Comparison of ENCODE assay signal across 21 cellular contexts in genomic region chr2:168312036-168312822, GRCh38.
A peak's percentile ranks its signal among the peaks of the same experiment; 100 is the strongest.
DNase-seq lines count a peak whose midpoint lies in the region; ATAC-seq and TF ChIP-seq lines count a peak whose summit lies in the region.
"Had no signal": no experiment of that assay in that cellular context is flagged by ENCODE, and none has a peak within 500 bp of the region (broad histone marks: within the 10 kb centered on the region; RNA-seq: fewer than 3 reads in every experiment).

No MANE protein-coding gene starts in this region.

- H3K4me1 Mint-ChIP-seq in Calu3 (ENCODE audit: low read depth, unreplicated experiment): no peaks in the 10 kb centered on the region
- H3K4me1 Mint-ChIP-seq: CD4-positive, CD25-positive, alpha-beta regulatory T cell had no signal

- H3K4me3 ChIP-seq in left ventricle myocardium inferior (no peak overlapping the region), muscle layer of colon (ENCODE audit: low read depth in 1 of 2, low read length in 2 of 2) (no peak overlapping the region), transverse colon (no peak overlapping the region)
- H3K4me3 ChIP-seq: thyroid gland had no signal

- DNase-seq in left ventricle myocardium superior (no peak), left ventricle myocardium inferior (no peak), brain pericyte (ENCODE audit: low read depth, low spot score) (peak; percentile 82), transverse colon (no peak), Calu3 (no peak)
- DNase-seq in effector CD8-positive, alpha-beta T cell (lab: John Stamatoyannopoulos, UW): no peak
- DNase-seq: activated CD4-positive, CD25-positive, alpha-beta regulatory T cell treated with anti-CD3 and anti-CD28 coated beads, Interleukin-2, amount 50 U/mL, for 72 hours; activated CD8-positive, alpha-beta T cell treated with anti-CD3 and anti-CD28 coated beads, Interleukin-2, amount 10 ng/mL, durations not matched to agents 7 days and 5 days; activated gamma-delta T cell; CD4-positive, CD25-positive, alpha-beta regulatory T cell; hippocampal formation; NCI-H1048; stimulated activated CD4-positive, alpha-beta T cell treated with anti-CD3 and anti-CD28 coated beads, Interleukin-4, amount 100 ng/mL, for 24 hours; stimulated activated naive CD4-positive, alpha-beta T cell treated with Interleukin-2 at 50 U/mL for 16 hours; SW 1271 had no signal

- intact Hi-C loops in left ventricle myocardium superior (cut with micrococcal nuclease): no loop called here
- intact Hi-C loops in left ventricle myocardium inferior (cut with micrococcal nuclease): no loop called here
- intact Hi-C loops in transverse colon (cut with DNase I; ENCODE audit: low total_unique reads): no loop called here
- intact Hi-C loops in Calu3 (cut with micrococcal nuclease; ENCODE audit: unreplicated experiment): no loop called here

- CTCF ChIA-PET in Calu3 (lab: Charles Lee): no interaction called here

- no TSS peak for BruUV-seq in Calu3 (replicated peaks; lab: Mats Ljungman, UMichigan)

- H3K36me3 ChIP-seq in left ventricle myocardium inferior (no peaks in the 10 kb centered on the region), muscle layer of colon (ENCODE audit: insufficient read depth, low read length) (no peaks in the 10 kb centered on the region), transverse colon (no peaks in the 10 kb centered on the region)
- H3K36me3 ChIP-seq: neutrophil, thyroid gland had no signal

- ATAC-seq in left ventricle myocardium superior (peak; percentile 36), HG03442 (IDR thresholded peaks at IDR 0.05; ENCODE audit: unreplicated experiment) (no peak)
- ATAC-seq: activated CD8-positive, alpha-beta T cell treated with anti-CD3 and anti-CD28 coated beads, Interleukin-2, amount 10 ng/mL, durations not matched to agents 7 days and 5 days; HCT116; Right ventricle myocardium inferior had no signal

- H3K36me3 Mint-ChIP-seq in Calu3 (ENCODE audit: insufficient read depth, unreplicated experiment): no peaks in the 10 kb centered on the region
- H3K36me3 Mint-ChIP-seq: CD4-positive, CD25-positive, alpha-beta regulatory T cell had no signal

- no peak for TF ChIP-seq EP300 in transverse colon (IDR thresholded peaks at IDR 0.05; ENCODE audit: low read depth)

- in situ Hi-C loops in transverse colon (cut with MboI; ENCODE audit: low pct_ligation_motif_present in 1 of 4, low pct_unique_long_range_greater_than_20kb in 1 of 4, low sequenced_read_pairs in 3 of 4): no loop called here

- H3K27me3 Mint-ChIP-seq in Calu3 (ENCODE audit: unreplicated experiment): no peaks in the 10 kb centered on the region

- TF ChIP-seq CTCF in left ventricle myocardium inferior (IDR thresholded peaks at IDR 0.05; ENCODE audit: borderline replicate concordance) (no peak), transverse colon (IDR thresholded peaks at IDR 0.05) (no peak), Calu3 (IDR thresholded peaks at IDR 0.05; ENCODE audit: unreplicated experiment) (no peak)

- H3K4me1 ChIP-seq in left ventricle myocardium inferior (peaks cover 33% of the 10 kb centered on the region), muscle layer of colon (ENCODE audit: insufficient read depth, low read length) (peaks cover 32% of the 10 kb centered on the region), transverse colon (peaks cover 0 to 21% (median 3%) of the 10 kb centered on the region in 4 donors)

- H3K27ac Mint-ChIP-seq in Calu3 (ENCODE audit: unreplicated experiment): no peak overlapping the region
- H3K27ac Mint-ChIP-seq: activated CD8-positive, alpha-beta T cell treated with anti-CD3 and anti-CD28 coated beads, Interleukin-2, amount 10 ng/mL, durations not matched to agents 7 days and 5 days; CD4-positive, CD25-positive, alpha-beta regulatory T cell had no signal

- WGBS in transverse colon (ENCODE audit: low coverage in 1 of 2), 2 donors: 30 to 50% methylated on average over 1 of the region's 1 CpG

- H3K9me3 ChIP-seq in left ventricle myocardium inferior (replicated peaks) (peaks cover 15% of the 10 kb centered on the region), muscle layer of colon (ENCODE audit: low read length) (no peaks in the 10 kb centered on the region), transverse colon (no peaks in the 10 kb centered on the region)
- H3K9me3 ChIP-seq: neutrophil, thyroid gland had no signal

- H3K9ac ChIP-seq in muscle layer of colon (ENCODE audit: low read length): no peak overlapping the region

- H3K4me3 Mint-ChIP-seq in Calu3 (ENCODE audit: low read depth, unreplicated experiment): no peak overlapping the region
- H3K4me3 Mint-ChIP-seq: activated CD8-positive, alpha-beta T cell treated with anti-CD3 and anti-CD28 coated beads, Interleukin-2, amount 10 ng/mL, durations not matched to agents 7 days and 5 days; CD4-positive, CD25-positive, alpha-beta regulatory T cell had no signal

- no peak for TF ChIP-seq POLR2A in transverse colon (IDR thresholded peaks at IDR 0.05)

- H3K27ac ChIP-seq in left ventricle myocardium inferior (replicated peaks): no peak overlapping the region
- peak overlapping the region; percentile 28 for H3K27ac ChIP-seq in muscle layer of colon (ENCODE audit: low read depth, low read length)
- peak overlapping the region in 3 of 4 donors; percentile 16 to 31 (median 22) for H3K27ac ChIP-seq in transverse colon
- H3K27ac ChIP-seq: neutrophil, thyroid gland had no signal

- H3K9me3 Mint-ChIP-seq in Calu3 (ENCODE audit: low read depth, unreplicated experiment): no peaks in the 10 kb centered on the region

- H3K27me3 ChIP-seq in left ventricle myocardium inferior (ENCODE audit: low read depth) (no peaks in the 10 kb centered on the region), muscle layer of colon (ENCODE audit: control insufficient read depth in 1 of 2, insufficient read depth in 2 of 2, low read length in 2 of 2) (no peaks in the 10 kb centered on the region), transverse colon (no peaks in the 10 kb centered on the region)
- H3K27me3 ChIP-seq: neutrophil, thyroid gland had no signal
